Comparison of ENCODE assay signal across 1 cellular context in genomic region chr2:68251187-68251854, GRCh38.
TF ChIP-seq lines count a peak whose summit lies in the region.

No MANE protein-coding gene starts in this region.

TF ChIP-seq in HepG2, 621 proteins besides CTCF, POLR2A, EP300 and RAD21 (continued from another document and continues in another):
- TF ChIP-seq TRIM22 (IDR thresholded peaks at IDR 0.05) (no peak), ZBTB42 (CRISPR knock-in tag; IDR thresholded peaks at IDR 0.05) (no peak), RNF2 (conservative IDR thresholded peaks at IDR 0.05; ENCODE audit: low read depth) (no peak), ZNF660 (CRISPR knock-in tag; IDR thresholded peaks at IDR 0.05; ENCODE audit: borderline replicate concordance, low read depth) (no peak), SIN3B (IDR thresholded peaks at IDR 0.05; ENCODE audit: low read length) (0 out of 2 replicates have a peak, but pooled peaks have one; percentile 45), SP1 (IDR thresholded peaks at IDR 0.05) (no peak), SP1 (CRISPR knock-in tag; IDR thresholded peaks at IDR 0.05) (no peak), GLI4 (CRISPR knock-in tag; IDR thresholded peaks at IDR 0.05; ENCODE audit: borderline replicate concordance) (0 out of 2 replicates have a peak, but pooled peaks have one; percentile 49), ZMYM3 (CRISPR knock-in tag; IDR thresholded peaks at IDR 0.05) (no peak), JARID2 (CRISPR knock-in tag; IDR thresholded peaks at IDR 0.05; ENCODE audit: insufficient replicate concordance) (no peak), RBM22 (optimal IDR thresholded peaks at IDR 0.05; ENCODE audit: low read length) (no peak), TOPORS (CRISPR knock-in tag; IDR thresholded peaks at IDR 0.05) (no peak), ZBTB1 (CRISPR knock-in tag; IDR thresholded peaks at IDR 0.05; ENCODE audit: borderline replicate concordance) (0 out of 2 replicates have a peak, but pooled peaks have one; percentile 60), TBP (CRISPR knock-in tag; IDR thresholded peaks at IDR 0.05) (no peak), ZNF101 (CRISPR knock-in tag; IDR thresholded peaks at IDR 0.05; ENCODE audit: borderline replicate concordance, low read depth) (no peak), ZBTB7A (CRISPR knock-in tag; IDR thresholded peaks at IDR 0.05) (no peak), CENPX (CRISPR knock-in tag; IDR thresholded peaks at IDR 0.05) (no peak), RFXANK (CRISPR knock-in tag; IDR thresholded peaks at IDR 0.05) (no peak), HMGA1 (CRISPR knock-in tag; conservative IDR thresholded peaks at IDR 0.05) (no peak), ZFP36 (IDR thresholded peaks at IDR 0.05; ENCODE audit: borderline replicate concordance, low read depth, low read length, partially characterized antibody) (no peak), ZNF790 (CRISPR knock-in tag; IDR thresholded peaks at IDR 0.05; ENCODE audit: borderline replicate concordance) (no peak), ZNF574 (CRISPR knock-in tag; IDR thresholded peaks at IDR 0.05) (peak; percentile 53), MNT (IDR thresholded peaks at IDR 0.05) (no peak), PHF5A (CRISPR knock-in tag; IDR thresholded peaks at IDR 0.05; ENCODE audit: low read depth, unreplicated experiment) (peak; percentile 19), ZNF503 (CRISPR knock-in tag; IDR thresholded peaks at IDR 0.05) (0 out of 2 replicates have a peak, but pooled peaks have one; percentile 20), ZNF674 (CRISPR knock-in tag; IDR thresholded peaks at IDR 0.05; ENCODE audit: low read depth) (no peak), JUND (CRISPR knock-in tag; IDR thresholded peaks at IDR 0.05) (no peak), ZKSCAN8 (CRISPR knock-in tag; IDR thresholded peaks at IDR 0.05; ENCODE audit: borderline replicate concordance) (no peak), CEBPB (IDR thresholded peaks at IDR 0.05; ENCODE audit: borderline replicate concordance, low read depth, low read length) (no peak), ZNF569 (CRISPR knock-in tag; IDR thresholded peaks at IDR 0.05; ENCODE audit: borderline replicate concordance) (no peak), XBP1 (CRISPR knock-in tag; IDR thresholded peaks at IDR 0.05) (no peak), TBX2 (CRISPR knock-in tag; IDR thresholded peaks at IDR 0.05; ENCODE audit: borderline replicate concordance) (no peak; the same call in 1 of the 2 replicates), ZSCAN9 (CRISPR knock-in tag; IDR thresholded peaks at IDR 0.05; ENCODE audit: borderline replicate concordance) (peak; percentile 65; the same call in 1 of the 2 replicates), HOXA5 (CRISPR knock-in tag; IDR thresholded peaks at IDR 0.05) (peak; percentile 75; the same call in 1 of the 2 replicates), SOX5 (CRISPR knock-in tag; IDR thresholded peaks at IDR 0.05; ENCODE audit: borderline replicate concordance) (no peak), GMEB1 (CRISPR knock-in tag; IDR thresholded peaks at IDR 0.05; ENCODE audit: borderline replicate concordance) (peak; percentile 63; the same call in 1 of the 2 replicates), ZNF792 (CRISPR knock-in tag; IDR thresholded peaks at IDR 0.05) (no peak; the same call in 1 of the 2 replicates), SRSF1 (optimal IDR thresholded peaks at IDR 0.05; ENCODE audit: low read depth, low read length) (no peak), PRDM10 (CRISPR knock-in tag; IDR thresholded peaks at IDR 0.05; ENCODE audit: low read depth) (no peak), CSRNP1 (CRISPR knock-in tag; IDR thresholded peaks at IDR 0.05) (no peak), ZNF256 (CRISPR knock-in tag; conservative IDR thresholded peaks at IDR 0.05) (peak; percentile 61; the same call in 1 of the 2 replicates), KDM3A (CRISPR knock-in tag; IDR thresholded peaks at IDR 0.05; ENCODE audit: low read depth) (no peak; the same call in 1 of the 2 replicates), ZBTB39 (CRISPR knock-in tag; IDR thresholded peaks at IDR 0.05) (no peak), KMT2A (CRISPR knock-in tag; IDR thresholded peaks at IDR 0.05) (peak; percentile 86), YEATS2 (CRISPR knock-in tag; IDR thresholded peaks at IDR 0.05; ENCODE audit: borderline replicate concordance) (no peak), ZNF10 (CRISPR knock-in tag; IDR thresholded peaks at IDR 0.05; ENCODE audit: borderline replicate concordance, low read depth) (no peak), ERF (CRISPR knock-in tag; IDR thresholded peaks at IDR 0.05) (no peak), REXO4 (CRISPR knock-in tag; IDR thresholded peaks at IDR 0.05; ENCODE audit: borderline replicate concordance) (no peak), HES4 (CRISPR knock-in tag; IDR thresholded peaks at IDR 0.05; ENCODE audit: borderline replicate concordance) (no peak; the same call in 1 of the 2 replicates)
